ENCODE assay signal across 21 cellular contexts in the genomic region with DNA sequence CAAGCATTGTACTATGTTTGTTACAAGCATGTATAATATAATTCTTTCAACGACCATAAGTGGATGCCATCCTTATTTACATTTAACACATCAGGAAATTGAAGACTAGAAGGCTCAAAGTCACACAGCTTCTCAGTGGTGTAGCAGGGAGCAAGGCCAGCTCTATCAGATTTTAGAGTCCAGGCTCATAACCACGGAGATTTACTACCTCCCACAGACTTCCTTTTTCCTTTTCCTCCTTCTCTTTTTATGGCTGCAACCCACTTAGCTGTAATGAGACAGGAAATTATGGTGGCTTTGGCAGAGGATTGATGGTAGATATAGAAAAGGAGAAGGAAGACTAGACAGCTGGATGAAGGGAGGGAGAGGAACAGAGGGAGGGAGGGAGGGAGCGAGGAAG. TPM values are rescaled to one million over a fixed set of nuclear protein-coding genes. Genes with fewer than 3 reads are reported as not detected.
DNase-seq lines count a peak whose midpoint lies in the region; ATAC-seq and TF ChIP-seq lines count a peak whose summit lies in the region.
"Had no signal": no experiment of that assay in that cellular context is flagged by ENCODE, and none has a peak within 500 bp of the region (broad histone marks: within the 10 kb centered on the region; RNA-seq: fewer than 3 reads in every experiment).

No MANE protein-coding gene starts in this region.

- peak overlapping the region in 2 of 11 experiments; percentile 40 to 44; a peak in 2 of 22 replicates for H3K9ac ChIP-seq in BLaER1 treated with 17β-estradiol and CSF1 and Interleukin-3, amounts not matched to agents 10 nM and 100 nM
- H3K9ac ChIP-seq in SK-N-MC (ENCODE audit: insufficient read length) = no peak overlapping the region
- no peak overlapping the region for H3K9ac ChIP-seq in MM.1S (ENCODE audit: low read length)

- no peaks in the 10 kb centered on the region for H3K9me2 ChIP-seq in hepatocyte (replicated peaks; ENCODE audit: insufficient read depth)
- H3K9me2 ChIP-seq in MM.1S (replicated peaks; ENCODE audit: insufficient read depth, low read length) = no peaks in the 10 kb centered on the region

- H4K20me1 ChIP-seq in BLaER1 treated with 17β-estradiol and CSF1 and Interleukin-3, amounts not matched to agents 10 nM and 100 nM = no peaks in the 10 kb centered on the region
- H4K20me1 ChIP-seq in hepatocyte (ENCODE audit: insufficient read depth, poor library complexity, severe bottlenecking) = no peaks in the 10 kb centered on the region
- H4K20me1 ChIP-seq in MM.1S (ENCODE audit: insufficient read depth, low read length) = no peaks in the 10 kb centered on the region

- ATAC-seq in left colon = peak; percentile 42
- ATAC-seq: esophagus mucosa, left lung, sciatic nerve had no signal

- 48% methylated on average over 2 of the region's 3 CpGs for WGBS in hepatocyte (ENCODE audit: low lambda C conversion rate, missing lambda C conversion rate)

- peaks cover 13 to 31% (median 22%) of the 10 kb centered on the region in 10 experiments for H3K4me1 ChIP-seq in BLaER1 treated with 17β-estradiol and CSF1 and Interleukin-3, amounts not matched to agents 10 nM and 100 nM
- H3K4me1 ChIP-seq in hepatocyte (ENCODE audit: insufficient read depth) = no peaks in the 10 kb centered on the region
- no peaks in the 10 kb centered on the region for H3K4me1 ChIP-seq in MM.1S (ENCODE audit: low read length)
- H3K4me1 ChIP-seq: Caco-2, left lung had no signal

- no peaks in the 10 kb centered on the region for H3F3A ChIP-seq in MM.1S (ENCODE audit: insufficient read depth, low read length)

- H3K27ac ChIP-seq in BLaER1 treated with 17β-estradiol and CSF1 and Interleukin-3, amounts not matched to agents 10 nM and 100 nM = peak overlapping the region in 9 of 11 experiments; percentile 28 to 76 (median 60); a peak in 17 of 22 replicates
- H3K27ac ChIP-seq in SK-N-MC = no peak overlapping the region
- H3K27ac ChIP-seq in hepatocyte = no peak overlapping the region
- H3K27ac ChIP-seq in MM.1S (ENCODE audit: low read length) = no peak overlapping the region
- H3K27ac ChIP-seq in caudate nucleus (ENCODE audit: low read depth, low read length) = no peak overlapping the region
- H3K27ac ChIP-seq: HL-60, left lung had no signal

- H3K36me3 ChIP-seq in BLaER1 treated with 17β-estradiol and CSF1 and Interleukin-3, amounts not matched to agents 10 nM and 100 nM = no peaks in the 10 kb centered on the region
- no peaks in the 10 kb centered on the region for H3K36me3 ChIP-seq in SK-N-MC (ENCODE audit: insufficient read depth, low read length)
- no peaks in the 10 kb centered on the region for H3K36me3 ChIP-seq in hepatocyte (replicated peaks; ENCODE audit: insufficient read depth, low read depth)
- H3K36me3 ChIP-seq in MM.1S (replicated peaks; ENCODE audit: insufficient read depth, low read length) = no peaks in the 10 kb centered on the region
- H3K36me3 ChIP-seq: HAP-1, left lung had no signal

- TF ChIP-seq CTCF in hepatocyte (IDR thresholded peaks at IDR 0.05; ENCODE audit: poor library complexity) (no peak), MM.1S (IDR thresholded peaks at IDR 0.05; ENCODE audit: low read length) (no peak)

- H3K79me2 ChIP-seq in hepatocyte (no peaks in the 10 kb centered on the region), MM.1S (ENCODE audit: low read length) (no peaks in the 10 kb centered on the region)

- H2AFZ ChIP-seq in hepatocyte (no peak overlapping the region), MM.1S (ENCODE audit: low read length) (no peak overlapping the region)

- H3K4me2 ChIP-seq in BLaER1 treated with 17β-estradiol and CSF1 and Interleukin-3, amounts not matched to agents 10 nM and 100 nM = peak overlapping the region; percentile 13 to 80 (median 70); a peak in 21 of 22 replicates
- H3K4me2 ChIP-seq in hepatocyte (no peak overlapping the region), MM.1S (ENCODE audit: low read depth, low read length) (no peak overlapping the region)

- peak overlapping the region in 3 of 10 experiments; percentile 16 to 29 (median 19); a peak in 1 of 20 replicates for H3K4me3 ChIP-seq in BLaER1 treated with 17β-estradiol and CSF1 and Interleukin-3, amounts not matched to agents 10 nM and 100 nM
- H3K4me3 ChIP-seq in SK-N-MC (no peak overlapping the region), hepatocyte (no peak overlapping the region), MM.1S (ENCODE audit: low read length) (no peak overlapping the region)
- H3K4me3 ChIP-seq: HAP-1, left lung had no signal

- peaks cover 10 to 31% (median 13%) of the 10 kb centered on the region in 11 experiments; a peak in 17 of 22 replicates for H3K9me3 ChIP-seq in BLaER1 treated with 17β-estradiol and CSF1 and Interleukin-3, amounts not matched to agents 10 nM and 100 nM (replicated peaks in 1 of 11)
- no peaks in the 10 kb centered on the region for H3K9me3 ChIP-seq in SK-N-MC (ENCODE audit: low read depth, low read length)
- H3K9me3 ChIP-seq in hepatocyte (ENCODE audit: low read depth) = no peaks in the 10 kb centered on the region
- H3K9me3 ChIP-seq in MM.1S (replicated peaks; ENCODE audit: insufficient read depth, low read length) = no peaks in the 10 kb centered on the region
- H3K9me3 ChIP-seq: Caco-2, HAP-1, left lung had no signal

- intact Hi-C loops in left colon (cut with DNase I, micrococcal nuclease) = no loop called here

- DNase-seq in KG1 (lab: John Stamatoyannopoulos, UW) (peak; percentile 89), SK-N-MC (ENCODE audit: low read depth, low spot score) (peak; percentile 18), left colon (no peak), NCI-H2107 treated with DMSO at 0.1 percent for 48 hours (lab: John Stamatoyannopoulos, UW; ENCODE audit: unreplicated experiment) (no peak), hepatocyte (ENCODE audit: low spot score) (no peak), MM.1S (no peak), caudate nucleus (lab: John Stamatoyannopoulos, UW) (no peak)
- DNase-seq: activated CD4-positive, CD25-positive, alpha-beta regulatory T cell; Caco-2; left lung; NCI-H1417 treated with DMSO at 0.1 percent for 48 hours; NCI-H82; occipital lobe; RPMI8226; stimulated activated naive CD4-positive, alpha-beta T cell treated with Interleukin-2 at 50 U/mL for 16 hours; trophoblast cell had no signal

- H3K27me3 ChIP-seq in BLaER1 treated with 17β-estradiol and CSF1 and Interleukin-3, amounts not matched to agents 10 nM and 100 nM = no peaks in the 10 kb centered on the region
- H3K27me3 ChIP-seq in hepatocyte (no peaks in the 10 kb centered on the region), MM.1S (replicated peaks; ENCODE audit: insufficient read depth, low read length) (no peaks in the 10 kb centered on the region)
- H3K27me3 ChIP-seq: left lung had no signal

RNA-seq across cellular contexts. Expression of a gene that starts 47.4 kb away (rescaled TPM):
- 1 to 10 TPM; 3.0 to 5.0 TPM for total RNA-seq in left colon
- total RNA-seq in hepatocyte = 5.1 and 5.7 TPM in 2 replicates
- 3.6 and 5.1 TPM in 2 replicates for polyA plus RNA-seq in hepatocyte

Comparison
In these comparisons a context has a peak if more than half of its experiments do, and no peak if none do; other contexts are left out.
1. H3K27ac ChIP-seq: peak in BLaER1 treated with 17β-estradiol and CSF1 and Interleukin-3, amounts not matched to agents 10 nM and 100 nM (9 of 11); none in SK-N-MC (single experiment), hepatocyte (single experiment), MM.1S (single experiment) and caudate nucleus (single experiment).
2. H3K4me2 ChIP-seq: peak in BLaER1 treated with 17β-estradiol and CSF1 and Interleukin-3, amounts not matched to agents 10 nM and 100 nM (11 of 11); none in hepatocyte (single experiment) and MM.1S (single experiment).
3. DNase-seq: peak in KG1 (single experiment) and SK-N-MC (single experiment); none in left colon (0 of 2), NCI-H2107 treated with DMSO at 0.1 percent for 48 hours (single experiment), hepatocyte (single experiment), MM.1S (single experiment) and caudate nucleus (0 of 61).